In the genomic region with DNA sequence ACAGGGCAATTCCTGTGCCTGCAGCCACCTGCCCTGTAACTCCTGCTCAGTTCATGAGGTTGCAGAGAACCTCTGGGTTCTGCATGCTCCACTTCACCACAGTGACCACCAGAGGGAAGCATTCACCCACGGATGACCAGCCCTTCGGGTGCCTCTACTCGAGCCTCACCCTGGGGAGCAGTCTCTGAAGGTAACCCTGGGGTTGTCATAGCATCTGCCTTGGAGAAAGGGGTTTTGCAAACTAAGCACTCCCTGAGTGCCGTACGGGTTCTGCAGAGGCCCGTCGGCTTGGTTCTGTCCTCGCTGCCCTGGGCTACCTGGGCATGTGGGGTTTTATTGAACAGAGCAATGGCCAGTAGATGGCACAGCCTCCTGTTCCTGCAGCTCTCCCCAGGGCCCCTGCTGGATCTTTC, we compare ENCODE assay signal across 9 cellular contexts. TPM values are rescaled to one million over a fixed set of nuclear protein-coding genes. Genes with fewer than 3 reads are reported as not detected.
DNase-seq lines count a peak whose midpoint lies in the region; ATAC-seq, FAIRE-seq and TF ChIP-seq lines count a peak whose summit lies in the region.
"Had no signal": no experiment of that assay in that cellular context is flagged by ENCODE, and none has a peak within 500 bp of the region (broad histone marks: within the 10 kb centered on the region; RNA-seq: fewer than 3 reads in every experiment).

No MANE protein-coding gene starts in this region.

- no peak overlapping the region for H3K27ac ChIP-seq in RWPE1

- peak; percentile 65 for TF ChIP-seq CTCF in RWPE1 (conservative IDR thresholded peaks at IDR 0.05; ENCODE audit: low read depth)
- peak; percentile 92 for TF ChIP-seq CTCF in progenitor cell of endocrine pancreas (IDR thresholded peaks at IDR 0.05; ENCODE audit: unreplicated experiment)

- DNase-seq in AML-193 (lab: John Stamatoyannopoulos, UW) (peak; percentile 25 to 30), HT1080 (ENCODE audit: low read depth) (peak; percentile 23), RWPE1 (ENCODE audit: low spot score) (peak; percentile 32), germinal center (ENCODE audit: low spot score) (peak; percentile 8), progenitor cell of endocrine pancreas (ENCODE audit: low spot score, unreplicated experiment) (peak; percentile 66), RCC 7860 (ENCODE audit: low spot score) (no peak)
- peak; percentile 55 for DNase-seq in activated T-helper 2 cell treated with anti-CD3 and anti-CD28 coated beads, Interferon-gamma antibody, Interleukin-2, Interleukin-4, amounts not matched to agents 10 μg/mL and 5 μg/mL and 100 μg/mL, durations not matched to agents 14 hours and 24 hours and 36 hours (ENCODE audit: low spot score)

- POLR2A ChIA-PET in RWPE1 (lab: Yijun Ruan, JAX; ENCODE audit: low non-redundant PET), result no interaction called here

- ATAC-seq in GM19035 (IDR thresholded peaks at IDR 0.05; ENCODE audit: unreplicated experiment), result peak; percentile 74

- CTCF ChIA-PET in RWPE1 (lab: Yijun Ruan, JAX), result interaction anchor here (0.6 kb wide), 1 partner anchor 1026 kb away, joined by 5 read pairs; no protein-coding TSS in a partner anchor

- FAIRE-seq in RCC 7860 (lab: Jason Lieb, UNC), result no peak

- no peaks in the 10 kb centered on the region for H3K9me3 Mint-ChIP-seq in activated T-helper 2 cell treated with anti-CD3 and anti-CD28 coated beads, Interferon-gamma antibody, Interleukin-2, Interleukin-4, amounts not matched to agents 10 μg/mL and 5 μg/mL and 100 μg/mL, durations not matched to agents 14 hours and 24 hours and 36 hours
- H3K9me3 Mint-ChIP-seq in progenitor cell of endocrine pancreas (ENCODE audit: low read depth), result no peaks in the 10 kb centered on the region

- no peaks in the 10 kb centered on the region for H3K4me1 Mint-ChIP-seq in activated T-helper 2 cell treated with anti-CD3 and anti-CD28 coated beads, Interferon-gamma antibody, Interleukin-2, Interleukin-4, amounts not matched to agents 10 μg/mL and 5 μg/mL and 100 μg/mL, durations not matched to agents 14 hours and 24 hours and 36 hours (ENCODE audit: low read depth)
- H3K4me1 Mint-ChIP-seq in progenitor cell of endocrine pancreas (ENCODE audit: low read depth), result no peaks in the 10 kb centered on the region

- H3K4me3 Mint-ChIP-seq in activated T-helper 2 cell treated with anti-CD3 and anti-CD28 coated beads, Interferon-gamma antibody, Interleukin-2, Interleukin-4, amounts not matched to agents 10 μg/mL and 5 μg/mL and 100 μg/mL, durations not matched to agents 14 hours and 24 hours and 36 hours (ENCODE audit: low read depth), result no peak overlapping the region
- no peak overlapping the region for H3K4me3 Mint-ChIP-seq in progenitor cell of endocrine pancreas (ENCODE audit: low read depth)

- H3K36me3 Mint-ChIP-seq in activated T-helper 2 cell treated with anti-CD3 and anti-CD28 coated beads, Interferon-gamma antibody, Interleukin-2, Interleukin-4, amounts not matched to agents 10 μg/mL and 5 μg/mL and 100 μg/mL, durations not matched to agents 14 hours and 24 hours and 36 hours (ENCODE audit: low read depth), result no peaks in the 10 kb centered on the region
- no peaks in the 10 kb centered on the region for H3K36me3 Mint-ChIP-seq in progenitor cell of endocrine pancreas (ENCODE audit: insufficient read depth)

- intact Hi-C loops in activated T-helper 2 cell treated with anti-CD3 and anti-CD28 coated beads, Interferon-gamma antibody, Interleukin-2, Interleukin-4, amounts not matched to agents 10 μg/mL and 5 μg/mL and 100 μg/mL, durations not matched to agents 14 hours and 24 hours and 36 hours (cut with micrococcal nuclease), result loop anchor here (5.0 to 10.0 kb wide), 2 partner anchors 108 to 275 kb away; no protein-coding TSS in a partner anchor

- peaks cover 8% of the 10 kb centered on the region for H3K27me3 Mint-ChIP-seq in activated T-helper 2 cell treated with anti-CD3 and anti-CD28 coated beads, Interferon-gamma antibody, Interleukin-2, Interleukin-4, amounts not matched to agents 10 μg/mL and 5 μg/mL and 100 μg/mL, durations not matched to agents 14 hours and 24 hours and 36 hours (ENCODE audit: low read depth)
- peaks cover 3% of the 10 kb centered on the region for H3K27me3 Mint-ChIP-seq in progenitor cell of endocrine pancreas

- no peak overlapping the region for H3K27ac Mint-ChIP-seq in activated T-helper 2 cell treated with anti-CD3 and anti-CD28 coated beads, Interferon-gamma antibody, Interleukin-2, Interleukin-4, amounts not matched to agents 10 μg/mL and 5 μg/mL and 100 μg/mL, durations not matched to agents 14 hours and 24 hours and 36 hours
- H3K27ac Mint-ChIP-seq in progenitor cell of endocrine pancreas, result no peak overlapping the region

RNA-seq across cellular contexts. Expression of a gene that starts 10.2 kb away (rescaled TPM):
- total RNA-seq in HT1080 (2014; rRNA removed; shearing (Covaris generic)), result not detected in 2 replicates
- not detected in 2 replicates for polyA plus RNA-seq in HT1080 (2015; cell fraction: cytosol; rRNA removed)
- not detected in 2 replicates for polyA plus RNA-seq in HT1080 (2015; cell fraction: nucleus; rRNA removed)
- total RNA-seq in activated T-helper 2 cell treated with anti-CD3 and anti-CD28 coated beads, Interferon-gamma antibody, Interleukin-2, Interleukin-4, amounts not matched to agents 10 μg/mL and 5 μg/mL and 100 μg/mL, durations not matched to agents 14 hours and 24 hours and 36 hours, result not detected in 2 replicates
- not detected in 2 replicates for total RNA-seq in progenitor cell of endocrine pancreas
- total RNA-seq: temporal lobe had no signal
